ENCODE assay signal across 18 cellular contexts in genomic region chr14:35750202-35750904, GRCh38.
"Had no signal": no experiment of that assay in that cellular context is flagged by ENCODE, and none has a peak within 500 bp of the region (broad histone marks: within the 10 kb centered on the region; RNA-seq: fewer than 3 reads in every experiment).

No MANE protein-coding gene starts in this region.

- H3K27me3 Mint-ChIP-seq: activated naive CD8-positive, alpha-beta T cell; naive thymus-derived CD8-positive, alpha-beta T cell; type B pancreatic cell had no signal

- H3K4me1 Mint-ChIP-seq: endodermal cell had no signal

- H3K9me3 Mint-ChIP-seq: activated T-cell treated with anti-CD3 and anti-CD28 coated beads, Interleukin-2, amount 50 U/mL, for 72 hours; endodermal cell; type B pancreatic cell had no signal

- H3K4me3 Mint-ChIP-seq: activated naive CD8-positive, alpha-beta T cell; activated T-cell treated with anti-CD3 and anti-CD28 coated beads, Interleukin-2, amount 50 U/mL, for 72 hours; endodermal cell; naive thymus-derived CD8-positive, alpha-beta T cell; type B pancreatic cell had no signal

- H3K4me1 ChIP-seq: parathyroid adenoma, suprapubic skin had no signal

- H3K27me3 ChIP-seq: neutrophil, suprapubic skin had no signal

- H3K4me3 ChIP-seq: suprapubic skin had no signal

- H3K27ac Mint-ChIP-seq: activated naive CD8-positive, alpha-beta T cell; activated T-cell treated with anti-CD3 and anti-CD28 coated beads, Interleukin-2, amount 50 U/mL, for 72 hours; endodermal cell; naive thymus-derived CD8-positive, alpha-beta T cell; type B pancreatic cell had no signal

- DNase-seq: activated CD4-positive, alpha-beta T cell treated with anti-CD3 and anti-CD28 coated beads for 1 hour; activated effector memory CD4-positive, alpha-beta T cell treated with anti-CD3 and anti-CD28 coated beads, Interleukin-2, amount 50 U/mL, for 16 hours; activated T-cell treated with anti-CD3 and anti-CD28 coated beads, Interleukin-2, amount 50 U/mL, for 72 hours; endodermal cell; foreskin fibroblast; mesendoderm; naive thymus-derived CD8-positive, alpha-beta T cell; stimulated activated CD4-positive, alpha-beta T cell treated with anti-CD3 and anti-CD28 coated beads, Interleukin-12 subunit alpha, Interleukin-12 subunit beta, amount 100 ng/mL, for 4 hours; stimulated activated CD4-positive, alpha-beta T cell treated with anti-CD3 and anti-CD28 coated beads, Interleukin-1b, Interleukin-23, amount 100 ng/mL, for 48 hours; stimulated activated naive CD4-positive, alpha-beta T cell treated with Interleukin-2 at 50 U/mL for 16 hours; T1000 had no signal

- ATAC-seq: activated T-cell treated with anti-CD3 and anti-CD28 coated beads, Interleukin-2, amount 50 U/mL, for 72 hours; naive thymus-derived CD8-positive, alpha-beta T cell had no signal

- H3K27ac ChIP-seq: epithelial cell of prostate, neutrophil, parathyroid adenoma, suprapubic skin, VCaP had no signal

- H3K9me3 ChIP-seq: neutrophil, suprapubic skin had no signal
